8 cellular contexts compared by ENCODE assay signal in the genomic region with DNA sequence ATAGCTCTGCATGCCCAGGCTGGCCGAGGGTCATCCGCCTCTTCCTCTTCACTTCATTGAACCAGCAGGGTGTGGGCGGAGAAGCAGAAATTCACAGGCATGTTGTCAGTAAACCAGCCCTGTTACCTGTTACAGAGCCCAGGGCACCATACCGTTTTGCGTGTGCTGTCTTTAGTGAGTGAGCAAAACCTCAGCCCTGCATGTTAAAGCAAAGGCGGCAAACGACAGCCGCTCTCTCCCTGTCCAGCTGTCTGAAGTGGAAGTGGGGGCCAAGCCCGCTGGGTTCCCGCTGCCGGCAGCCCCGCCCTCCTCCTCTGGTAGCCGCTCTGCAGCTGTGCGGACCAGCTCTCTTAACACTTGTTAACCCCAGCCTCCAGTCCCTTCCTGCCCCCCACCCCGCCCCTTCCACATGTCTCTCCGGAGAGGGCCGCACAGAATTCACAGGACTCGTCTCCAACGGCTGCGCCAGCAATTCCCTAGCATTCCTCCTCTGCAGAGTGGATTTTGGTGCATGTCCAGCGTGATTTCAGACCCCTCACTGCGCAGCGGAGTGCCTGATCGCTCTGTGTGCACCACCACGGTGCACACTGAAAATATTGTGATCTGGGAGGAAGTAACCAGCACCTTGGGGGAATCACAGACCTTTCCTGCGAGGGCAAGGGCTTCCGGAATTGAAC. TPM values are rescaled to one million over a fixed set of nuclear protein-coding genes. Genes with fewer than 3 reads are reported as not detected.
DNase-seq lines count a peak whose midpoint lies in the region; ATAC-seq and TF ChIP-seq lines count a peak whose summit lies in the region.

No MANE protein-coding gene starts in this region.

- no peaks in the 10 kb centered on the region for H3K9me3 Mint-ChIP-seq in activated CD4-positive, alpha-beta T cell treated with anti-CD3 and anti-CD28 coated beads, Interleukin-2, amount 10 ng/mL, durations not matched to agents 7 days and 5 days

- no peak overlapping the region for H3K4me3 Mint-ChIP-seq in activated CD4-positive, alpha-beta T cell treated with anti-CD3 and anti-CD28 coated beads, Interleukin-2, amount 10 ng/mL, durations not matched to agents 7 days and 5 days

- no peaks in the 10 kb centered on the region for H3K36me3 Mint-ChIP-seq in activated CD4-positive, alpha-beta T cell treated with anti-CD3 and anti-CD28 coated beads, Interleukin-2, amount 10 ng/mL, durations not matched to agents 7 days and 5 days (ENCODE audit: low read depth)

- H3K36me3 ChIP-seq in gastroesophageal sphincter (no peaks in the 10 kb centered on the region), osteoblast (ENCODE audit: insufficient read depth, low read length) (no peaks in the 10 kb centered on the region)

- H3K27ac ChIP-seq in gastroesophageal sphincter (peak overlapping the region; percentile 79 to 98 (median 90)), osteoblast (ENCODE audit: low read depth, low read length) (peak overlapping the region; percentile 100)

- H2AFZ ChIP-seq in osteoblast (ENCODE audit: low read length) = peak overlapping the region; percentile 68

- POLR2A ChIA-PET in activated CD4-positive, alpha-beta T cell treated with anti-CD3 and anti-CD28 coated beads, Interleukin-2, amount 10 ng/mL, durations not matched to agents 7 days and 5 days (lab: Charles Lee) = no interaction called here

- TF ChIP-seq CTCF in gastroesophageal sphincter (IDR thresholded peaks at IDR 0.05) (no peak), osteoblast (IDR thresholded peaks at IDR 0.05; ENCODE audit: extremely low read depth, low read depth, low read length) (no peak)

- no peaks in the 10 kb centered on the region for H4K20me1 ChIP-seq in osteoblast (ENCODE audit: insufficient read depth, low read length)

- TF ChIP-seq EP300 in gastroesophageal sphincter (IDR thresholded peaks at IDR 0.05) = no peak

- H3K27ac Mint-ChIP-seq in activated CD4-positive, alpha-beta T cell treated with anti-CD3 and anti-CD28 coated beads, Interleukin-2, amount 10 ng/mL, durations not matched to agents 7 days and 5 days = no peak overlapping the region

- ATAC-seq in gastroesophageal sphincter (peak; percentile 60), HG02588 (IDR thresholded peaks at IDR 0.05; ENCODE audit: unreplicated experiment) (no peak), HG03135 (IDR thresholded peaks at IDR 0.05; ENCODE audit: unreplicated experiment) (no peak)

- H3K4me3 ChIP-seq in gastroesophageal sphincter = peak overlapping the region in 1 of 2 donors; percentile 37
- H3K4me3 ChIP-seq in osteoblast (ENCODE audit: insufficient read depth, low read length) = peak overlapping the region; percentile 54

- H3K4me1 Mint-ChIP-seq in activated CD4-positive, alpha-beta T cell treated with anti-CD3 and anti-CD28 coated beads, Interleukin-2, amount 10 ng/mL, durations not matched to agents 7 days and 5 days = peaks cover 2% of the 10 kb centered on the region

- no peak for TF ChIP-seq POLR2A in gastroesophageal sphincter (IDR thresholded peaks at IDR 0.05)

- no peaks in the 10 kb centered on the region for H3K27me3 Mint-ChIP-seq in activated CD4-positive, alpha-beta T cell treated with anti-CD3 and anti-CD28 coated beads, Interleukin-2, amount 10 ng/mL, durations not matched to agents 7 days and 5 days

- H3K27me3 ChIP-seq in gastroesophageal sphincter (no peaks in the 10 kb centered on the region), osteoblast (ENCODE audit: insufficient read depth, low read length) (no peaks in the 10 kb centered on the region)

- CTCF ChIA-PET in activated CD4-positive, alpha-beta T cell treated with anti-CD3 and anti-CD28 coated beads, Interleukin-2, amount 10 ng/mL, durations not matched to agents 7 days and 5 days (lab: Charles Lee) = no interaction called here

- DNase-seq in CD1c-positive myeloid dendritic cell (ENCODE audit: extremely low spot score) (peak; percentile 63), RPMI7951 (ENCODE audit: low read depth) (peak; percentile 53), osteoblast (ENCODE audit: insufficient read length, low spot score, missing footprints) (peak; percentile 90), HUDEP-2 (lab: John Stamatoyannopoulos, UW; ENCODE audit: unreplicated experiment in 76 of 76) (no peak)
- no peak for DNase-seq in activated CD4-positive, alpha-beta T cell treated with anti-CD3 and anti-CD28 coated beads, Interleukin-2, amount 10 ng/mL, durations not matched to agents 7 days and 5 days

- 50% methylated on average over 2 of the region's 27 CpGs; no CpG with 5 or more reads in 1 of the 2 donors for WGBS in gastroesophageal sphincter (ENCODE audit: low coverage in 1 of 2), 2 donors

- H3K4me1 ChIP-seq in gastroesophageal sphincter = peaks cover 2 to 84% (median 52%) of the 10 kb centered on the region in 3 donors
- peaks cover 42% of the 10 kb centered on the region for H3K4me1 ChIP-seq in osteoblast (ENCODE audit: insufficient read depth, low read length)

- H3K9me3 ChIP-seq in gastroesophageal sphincter (no peaks in the 10 kb centered on the region), osteoblast (ENCODE audit: low read depth, low read length) (no peaks in the 10 kb centered on the region)

- peaks cover 63% of the 10 kb centered on the region for H3K79me2 ChIP-seq in osteoblast (ENCODE audit: insufficient read depth, low read length)

- H3K4me2 ChIP-seq in osteoblast (ENCODE audit: insufficient read depth, low read length) = peak overlapping the region; percentile 84

RNA-seq across cellular contexts. Expression of a gene that starts 12.7 kb away (rescaled TPM):
- total RNA-seq in RPMI7951 (2014; rRNA removed; shearing (Covaris generic)) = 3.0 and 7.5 TPM in 2 replicates
- total RNA-seq in gastroesophageal sphincter (10 to 100 TPM; 12.9 to 19.0 (median 14.6) TPM), osteoblast (5.1 and 5.3 TPM in 2 replicates)
- 10 to 100 TPM in 1 of 2 experiments, 1 to 10 TPM in 1; 10.0 to 11.4 TPM for total RNA-seq in activated CD4-positive, alpha-beta T cell treated with anti-CD3 and anti-CD28 coated beads, Interleukin-2, amount 10 ng/mL, durations not matched to agents 7 days and 5 days

RNA-seq across cellular contexts. Expression of a gene that starts 34.0 kb away (rescaled TPM):
- 2.2 and 2.9 TPM in 2 replicates for total RNA-seq in RPMI7951 (2014; rRNA removed; shearing (Covaris generic))
- total RNA-seq in gastroesophageal sphincter (1 to 10 TPM; 3.8 to 8.9 (median 6.3) TPM), osteoblast (3.8 and 4.0 TPM in 2 replicates)
- total RNA-seq in activated CD4-positive, alpha-beta T cell treated with anti-CD3 and anti-CD28 coated beads, Interleukin-2, amount 10 ng/mL, durations not matched to agents 7 days and 5 days = 10 to 100 TPM; 10.2 to 10.3 TPM

RNA-seq across cellular contexts. Expression of a gene that starts 36.8 kb away (rescaled TPM):
- total RNA-seq in RPMI7951 (2014; rRNA removed; shearing (Covaris generic)) = not detected in 2 replicates
- total RNA-seq in gastroesophageal sphincter (1 to 10 TPM in 3 of 4 donors, under 1 TPM in 1; 0.96 to 4.0 (median 2.0) TPM), osteoblast (0.36 and 2.1 TPM in 2 replicates)
- under 1 TPM in 1 of 2 experiments, not detected in 1; 0.12 TPM for total RNA-seq in activated CD4-positive, alpha-beta T cell treated with anti-CD3 and anti-CD28 coated beads, Interleukin-2, amount 10 ng/mL, durations not matched to agents 7 days and 5 days

RNA-seq across cellular contexts. Expression of a gene that starts 42.9 kb away (rescaled TPM):
- 2.0 and 2.8 TPM in 2 replicates for total RNA-seq in RPMI7951 (2014; rRNA removed; shearing (Covaris generic))
- total RNA-seq in gastroesophageal sphincter = 10 to 100 TPM; 10.9 to 67.4 (median 42.7) TPM
- total RNA-seq in osteoblast = 6.9 and 15.9 TPM in 2 replicates
- total RNA-seq in activated CD4-positive, alpha-beta T cell treated with anti-CD3 and anti-CD28 coated beads, Interleukin-2, amount 10 ng/mL, durations not matched to agents 7 days and 5 days = not detected

Comparison
In these comparisons a context has a peak if more than half of its experiments do, and no peak if none do; other contexts are left out.
1. DNase-seq: peak in CD1c-positive myeloid dendritic cell (single experiment), RPMI7951 (single experiment) and osteoblast (single experiment); none in HUDEP-2 (0 of 76) and activated CD4-positive, alpha-beta T cell treated with anti-CD3 and anti-CD28 coated beads, Interleukin-2, amount 10 ng/mL, durations not matched to agents 7 days and 5 days (single experiment).